ENCODE assay signal across 2 cellular contexts in genomic region chr19:45593520-45593919, GRCh38.
TF ChIP-seq lines count a peak whose summit lies in the region.

No MANE protein-coding gene starts in this region.

TF ChIP-seq in A549, 52 proteins besides CTCF, POLR2A, EP300 and RAD21:
- TF ChIP-seq ELK1 (IDR thresholded peaks at IDR 0.05; ENCODE audit: low read depth, low read length) = no peak
- TF ChIP-seq ZFP36 (IDR thresholded peaks at IDR 0.05; ENCODE audit: borderline replicate concordance, partially characterized antibody) = peak; percentile 84
TF ChIP-seq in A549: peak in this region for 1.

TF ChIP-seq in K562, 482 proteins besides CTCF, POLR2A, EP300 and RAD21:
- TF ChIP-seq SMARCA5 (IDR thresholded peaks at IDR 0.05) = peak; percentile 41; the same call in 1 of the 2 replicates
- 0 out of 4 replicates have a peak, but pooled peaks of 1 of the 2 experiments have one; percentile 27 for TF ChIP-seq RCOR1 (IDR thresholded peaks at IDR 0.05; ENCODE audit: borderline replicate concordance in 1 of 2, low read depth in 2 of 2, low read length in 2 of 2)
- TF ChIP-seq ZNF354B (CRISPR knock-in tag; IDR thresholded peaks at IDR 0.05) = no peak
- TF ChIP-seq KDM1A (IDR thresholded peaks at IDR 0.05) = peak; percentile 47 to 57; a peak in 3 of 4 replicates
- TF ChIP-seq TRIM25 (IDR thresholded peaks at IDR 0.05; ENCODE audit: borderline replicate concordance) = no peak
- TF ChIP-seq ZFP36 (IDR thresholded peaks at IDR 0.05; ENCODE audit: low read depth, low read length, partially characterized antibody) = peak; percentile 90
- TF ChIP-seq ZNF512 (tag; IDR thresholded peaks at IDR 0.05) = peak; percentile 60; the same call in 1 of the 2 replicates
- peak; percentile 87 for TF ChIP-seq RBM25 (IDR thresholded peaks at IDR 0.05; ENCODE audit: low read depth, low read length, severe bottlenecking)
- TF ChIP-seq HDAC2 (IDR thresholded peaks at IDR 0.05) = peak; percentile 45; the same call in 1 of the 2 replicates
- TF ChIP-seq BCOR (IDR thresholded peaks at IDR 0.05) = peak; percentile 87
- TF ChIP-seq CHD2 (IDR thresholded peaks at IDR 0.05; ENCODE audit: low read depth, low read length) = no peak
